In genomic region chr10:43110318-43111071, GRCh38 we compare ENCODE assay signal across 9 cellular contexts. TPM values are rescaled to one million over a fixed set of nuclear protein-coding genes. Genes with fewer than 3 reads are reported as not detected.
DNase-seq lines count a peak whose midpoint lies in the region; ATAC-seq and TF ChIP-seq lines count a peak whose summit lies in the region.
"Had no signal": no experiment of that assay in that cellular context is flagged by ENCODE, and none has a peak within 500 bp of the region (broad histone marks: within the 10 kb centered on the region; RNA-seq: fewer than 3 reads in every experiment).

No MANE protein-coding gene starts in this region.

- H3K4me1 ChIP-seq in skeletal muscle satellite cell (ENCODE audit: control insufficient read depth, insufficient read depth, low read length), result peaks cover 13% of the 10 kb centered on the region
- peaks cover 5% of the 10 kb centered on the region for H3K4me1 ChIP-seq in CD4-positive, alpha-beta memory T cell (ENCODE audit: insufficient read depth, low read length)

- no peaks in the 10 kb centered on the region for H3K27me3 ChIP-seq in skeletal muscle satellite cell (ENCODE audit: control insufficient read depth, insufficient read depth, low read length)
- H3K27me3 ChIP-seq in CD4-positive, alpha-beta memory T cell (ENCODE audit: insufficient read depth, low read length), result no peaks in the 10 kb centered on the region

- CTCF ChIA-PET in CD4-positive, alpha-beta memory T cell (lab: Charles Lee; ENCODE audit: partially characterized antibody), result no interaction called here

- H3K27ac ChIP-seq in CD4-positive, alpha-beta memory T cell (ENCODE audit: low read depth, low read length), result no peak overlapping the region

- H3K9me3 ChIP-seq in skeletal muscle satellite cell (replicated peaks; ENCODE audit: low read length), result no peaks in the 10 kb centered on the region
- no peaks in the 10 kb centered on the region for H3K9me3 ChIP-seq in CD4-positive, alpha-beta memory T cell (ENCODE audit: control insufficient read depth in 1 of 2, low read length in 2 of 2)

- H3K4me3 ChIP-seq in cardiac fibroblast (replicated peaks in 1 of 2; ENCODE audit: low read depth in 2 of 2, low read length in 2 of 2) (no peak overlapping the region), skeletal muscle satellite cell (ENCODE audit: low read length) (no peak overlapping the region)
- no peak overlapping the region for H3K4me3 ChIP-seq in CD4-positive, alpha-beta memory T cell (ENCODE audit: low read length in 2 of 2)

- DNase-seq in cardiac fibroblast (ENCODE audit: low read depth in 2 of 2) (peak; percentile 50 to 80), COR-L47 (lab: John Stamatoyannopoulos, UW) (no peak), GM20000 (ENCODE audit: low spot score) (no peak)
- no peak for DNase-seq in CD4-positive, alpha-beta memory T cell
- DNase-seq: activated naive CD4-positive, alpha-beta T cell treated with anti-CD3 and anti-CD28 coated beads, Interleukin-2, amount 50 U/mL, for 16 hours; islet precursor cell had no signal

- no peaks in the 10 kb centered on the region for H3K36me3 ChIP-seq in skeletal muscle satellite cell (ENCODE audit: insufficient read depth, low read length)
- no peaks in the 10 kb centered on the region for H3K36me3 ChIP-seq in CD4-positive, alpha-beta memory T cell (ENCODE audit: insufficient read depth, low read length)

- POLR2A ChIA-PET in CD4-positive, alpha-beta memory T cell (lab: Charles Lee; ENCODE audit: partially characterized antibody), result no interaction called here

- H3K4me2 ChIP-seq in skeletal muscle satellite cell (ENCODE audit: low read length), result peak overlapping the region; percentile 33

- H3K9me3 Mint-ChIP-seq in CD4-positive, alpha-beta memory T cell, result no peaks in the 10 kb centered on the region

- H3K27ac Mint-ChIP-seq in CD4-positive, alpha-beta memory T cell, result no peak overlapping the region

- no peak overlapping the region for H3K4me3 Mint-ChIP-seq in CD4-positive, alpha-beta memory T cell

- TF ChIP-seq CTCF in cardiac fibroblast (IDR thresholded peaks at IDR 0.05; ENCODE audit: low read depth, low read length) (no peak), GM20000 (IDR thresholded peaks at IDR 0.05; ENCODE audit: extremely low read depth, missing control alignments) (no peak)

- peaks cover 0 to 6% (median 2%) of the 10 kb centered on the region in 4 donors for H3K4me1 Mint-ChIP-seq in CD4-positive, alpha-beta memory T cell

- ATAC-seq in GM19043 (IDR thresholded peaks at IDR 0.05; ENCODE audit: low read depth, unreplicated experiment) (peak; percentile 67), HG02973 (IDR thresholded peaks at IDR 0.05; ENCODE audit: unreplicated experiment) (peak; percentile 50)

- intact Hi-C loops in CD4-positive, alpha-beta memory T cell (cut with micrococcal nuclease), result no loop called here

- H3K9ac ChIP-seq in skeletal muscle satellite cell (ENCODE audit: low read depth, low read length), result peak overlapping the region; percentile 29

- no peaks in the 10 kb centered on the region for H3K36me3 Mint-ChIP-seq in CD4-positive, alpha-beta memory T cell

- H3K27me3 Mint-ChIP-seq in CD4-positive, alpha-beta memory T cell, result no peaks in the 10 kb centered on the region

RNA-seq across cellular contexts. Expression of gene CSGALNACT2, which starts 27.8 kb away (rescaled TPM):
- 14.7 and 14.9 TPM in 2 replicates for total RNA-seq in skeletal muscle satellite cell (2012; rRNA removed)
- total RNA-seq in CD4-positive, alpha-beta memory T cell, result 10 to 100 TPM; 45.3 to 48.2 TPM
- polyA plus RNA-seq in CD4-positive, alpha-beta memory T cell, result 10 to 100 TPM; 21.1 to 23.5 TPM

RNA-seq across cellular contexts. Expression of gene RET, which starts 33.6 kb away (rescaled TPM):
- total RNA-seq in skeletal muscle satellite cell (2012; rRNA removed), result under 0.01 TPM in 1 of 2 replicates, not detected in the other
- not detected for total RNA-seq in CD4-positive, alpha-beta memory T cell
- polyA plus RNA-seq in CD4-positive, alpha-beta memory T cell, result not detected

Comparison
In these comparisons a context has a peak if more than half of its experiments do, and no peak if none do; other contexts are left out.
1. DNase-seq: peak in cardiac fibroblast (2 of 2); none in COR-L47 (single experiment), GM20000 (single experiment) and CD4-positive, alpha-beta memory T cell (0 of 5).